Comparison of ENCODE assay signal across 8 cellular contexts in genomic region chr1:112619518-112620458, GRCh38. TPM values are rescaled to one million over a fixed set of nuclear protein-coding genes. Genes with fewer than 3 reads are reported as not detected.
DNase-seq lines count a peak whose midpoint lies in the region; ATAC-seq and TF ChIP-seq lines count a peak whose summit lies in the region.

CAPZA1 (plus strand) TSS chr1:112619832; CDS start chr1:112619845, 13 bp downstream.

- peak; percentile 67 for ATAC-seq in CD4-positive, alpha-beta T cell (ENCODE audit: poor library complexity)
- ATAC-seq in GM19452 (IDR thresholded peaks at IDR 0.05; ENCODE audit: unreplicated experiment), result peak; percentile 78

- H3K4me1 Mint-ChIP-seq in CD4-positive, alpha-beta T cell (ENCODE audit: low read depth), result peaks cover 54% of the 10 kb centered on the region
- peaks cover 29% of the 10 kb centered on the region for H3K4me1 Mint-ChIP-seq in activated CD4-positive, alpha-beta memory T cell treated with anti-CD3 and anti-CD28 coated beads for 36 hours (ENCODE audit: low read depth)

- CTCF ChIA-PET in CD4-positive, alpha-beta T cell (lab: Charles Lee), result interaction anchor here (0.9 to 2.1 kb wide), 2 partner anchors 54 to 55 kb away, joined by 3 to 6 read pairs; no protein-coding TSS in a partner anchor
- CTCF ChIA-PET in activated CD4-positive, alpha-beta memory T cell treated with anti-CD3 and anti-CD28 coated beads for 36 hours (lab: Charles Lee), result interaction anchor here (0.6 to 3.1 kb wide), 4 partner anchors 17 to 154 kb away, joined by 3 to 12 read pairs (median 7); partner anchors contain the start of gene PPM1J

- 0 to 1% methylated on average over 52 to 53 of the region's 53 CpGs for WGBS in lower leg skin, 2 donors

- TF ChIP-seq POLR2A in lower leg skin (IDR thresholded peaks at IDR 0.05), result peak in 1 of 2 donors; percentile 74

- peak within 1 kb of the TSS; percentile 100 for H3K27ac ChIP-seq in CD4-positive, alpha-beta T cell (ENCODE audit: low read depth, low read length)
- H3K27ac ChIP-seq in dorsolateral prefrontal cortex, result peak within 1 kb of the TSS; percentile 93 to 99 (median 98)

- no peaks in the 10 kb centered on the region for H3K9me3 ChIP-seq in CD4-positive, alpha-beta T cell (ENCODE audit: control insufficient read depth, low read length)

- intact Hi-C loops in CD4-positive, alpha-beta T cell (cut with DNase I, micrococcal nuclease), result loop anchor here (2.0 to 10.0 kb wide), 5 partner anchors 87 to 455 kb away; partner anchors contain the start of genes SLC16A1 (in 2 of the 2), LRIG2 (in 1 of the 2), PPM1J (in 1 of the 2) and RHOC (in 1 of the 2)
- intact Hi-C loops in activated CD4-positive, alpha-beta memory T cell treated with anti-CD3 and anti-CD28 coated beads for 36 hours (cut with micrococcal nuclease), result loop anchor here (1.0 to 2.0 kb wide), 3 partner anchors 17 to 338 kb away; no protein-coding TSS in a partner anchor
- intact Hi-C loops in dorsolateral prefrontal cortex (cut with DNase I) (loop anchor here (1.0 to 2.0 kb wide), 6 partner anchors 18 to 225 kb away; partner anchors contain the start of genes MOV10 (in 2 of the 2) and CTTNBP2NL (in 1 of the 2)), lower leg skin (cut with DNase I; ENCODE audit: low total_unique reads) (loop anchor here (10.0 kb wide), 2 partner anchors 115 to 225 kb away; partner anchors contain the start of genes CTTNBP2NL and WNT2B)

- TF ChIP-seq CTCF in CD4-positive, alpha-beta T cell (IDR thresholded peaks at IDR 0.05), result no peak
- TF ChIP-seq CTCF in dorsolateral prefrontal cortex (IDR thresholded peaks at IDR 0.05 in 54 of 56, conservative IDR thresholded peaks at IDR 0.05 in 2 of 56; ENCODE audit: low read depth in 1 of 56, partially characterized antibody in 56 of 56), result peak in 29 of 56 donors; percentile 7 to 43 (median 23)
- no peak for TF ChIP-seq CTCF in lower leg skin (IDR thresholded peaks at IDR 0.05)

- H3K4me3 ChIP-seq in dorsolateral prefrontal cortex, result peak within 1 kb of the TSS; percentile 69 to 100 (median 94)
- H3K4me3 ChIP-seq in lower leg skin (ENCODE audit: low read depth, poor library complexity, severe bottlenecking), result peak within 1 kb of the TSS; percentile 93

- no peaks in the 10 kb centered on the region for H3K27me3 Mint-ChIP-seq in CD4-positive, alpha-beta T cell
- H3K27me3 Mint-ChIP-seq in activated CD4-positive, alpha-beta memory T cell treated with anti-CD3 and anti-CD28 coated beads for 36 hours, result no peaks in the 10 kb centered on the region

- peak within 1 kb of the TSS; percentile 100 for H3K4me3 Mint-ChIP-seq in CD4-positive, alpha-beta T cell
- H3K4me3 Mint-ChIP-seq in activated CD4-positive, alpha-beta memory T cell treated with anti-CD3 and anti-CD28 coated beads for 36 hours, result peak within 1 kb of the TSS; percentile 96

- DNase-seq in CD4-positive, alpha-beta T cell, result peak; percentile 80 to 89 (median 86)
- DNase-seq in HK-2 (ENCODE audit: unreplicated experiment) (peak; percentile 92), NCI-H82 treated with DMSO at 0.1 percent for 48 hours (lab: John Stamatoyannopoulos, UW; ENCODE audit: unreplicated experiment) (peak; percentile 79), dorsolateral prefrontal cortex (peak; percentile 85 to 95 (median 90)), lower leg skin (ENCODE audit: low spot score in 2 of 2) (peak; percentile 92 to 98)
- DNase-seq in activated CD4-positive, alpha-beta memory T cell treated with anti-CD3 and anti-CD28 coated beads for 36 hours, result peak; percentile 95
- DNase-seq in stimulated activated CD4-positive, alpha-beta T cell treated with anti-CD3 and anti-CD28 coated beads, Interleukin-4, amount 100 ng/mL, for 4 hours, result peak; percentile 86 to 89

- POLR2A ChIA-PET in CD4-positive, alpha-beta T cell (lab: Charles Lee), result interaction anchor here (0.6 to 6.3 kb wide), 19 partner anchors 9 to 1309 kb away, joined by 3 to 134 read pairs (median 4); partner anchors contain the start of genes AP4B1, HIPK1, MOV10 and PPM1J
- POLR2A ChIA-PET in activated CD4-positive, alpha-beta memory T cell treated with anti-CD3 and anti-CD28 coated beads for 36 hours (lab: Charles Lee), result interaction anchor here (1.0 to 3.4 kb wide), 4 partner anchors 55 to 96 kb away, joined by 4 to 24 read pairs (median 6); partner anchors contain the start of genes MOV10 and PPM1J

- H3K27ac Mint-ChIP-seq in CD4-positive, alpha-beta T cell, result peak within 1 kb of the TSS; percentile 95
- H3K27ac Mint-ChIP-seq in activated CD4-positive, alpha-beta memory T cell treated with anti-CD3 and anti-CD28 coated beads for 36 hours, result peak within 1 kb of the TSS; percentile 100

- H3K27me3 ChIP-seq in CD4-positive, alpha-beta T cell (ENCODE audit: control insufficient read depth, insufficient read depth, low read length), result no peaks in the 10 kb centered on the region
- H3K27me3 ChIP-seq in dorsolateral prefrontal cortex, result no peaks in the 10 kb centered on the region

- H3K36me3 Mint-ChIP-seq in CD4-positive, alpha-beta T cell (ENCODE audit: low read depth), result peaks cover 61% of the 10 kb centered on the region
- H3K36me3 Mint-ChIP-seq in activated CD4-positive, alpha-beta memory T cell treated with anti-CD3 and anti-CD28 coated beads for 36 hours, result peaks cover 27% of the 10 kb centered on the region

- no peaks in the 10 kb centered on the region for H3K9me3 Mint-ChIP-seq in CD4-positive, alpha-beta T cell
- H3K9me3 Mint-ChIP-seq in activated CD4-positive, alpha-beta memory T cell treated with anti-CD3 and anti-CD28 coated beads for 36 hours, result no peaks in the 10 kb centered on the region

RNA-seq across cellular contexts. Expression of gene CAPZA1, which starts in this region (rescaled TPM):
- 100 to 1,000 TPM; 166 to 179 TPM for total RNA-seq in CD4-positive, alpha-beta T cell
- total RNA-seq in activated CD4-positive, alpha-beta memory T cell treated with anti-CD3 and anti-CD28 coated beads for 36 hours, result 100 to 1,000 TPM; 261 to 274 TPM
- total RNA-seq in dorsolateral prefrontal cortex (100 to 1,000 TPM in 1 of 120 experiments, 10 to 100 TPM in 119; 42.9 to 101 (median 68.4) TPM), lower leg skin (100 to 1,000 TPM; 110 to 170 (median 144) TPM)

Comparison
In these comparisons a context has a peak if more than half of its experiments do, and no peak if none do; other contexts are left out.
1. Peak in every context shown above with its lines: DNase-seq, ATAC-seq, H3K4me3 ChIP-seq and H3K27ac ChIP-seq.
2. CTCF ChIP-seq: peak in dorsolateral prefrontal cortex (29 of 56); none in CD4-positive, alpha-beta T cell (single experiment) and lower leg skin (0 of 3).